ENCODE assay signal across 8 cellular contexts in the genomic region with DNA sequence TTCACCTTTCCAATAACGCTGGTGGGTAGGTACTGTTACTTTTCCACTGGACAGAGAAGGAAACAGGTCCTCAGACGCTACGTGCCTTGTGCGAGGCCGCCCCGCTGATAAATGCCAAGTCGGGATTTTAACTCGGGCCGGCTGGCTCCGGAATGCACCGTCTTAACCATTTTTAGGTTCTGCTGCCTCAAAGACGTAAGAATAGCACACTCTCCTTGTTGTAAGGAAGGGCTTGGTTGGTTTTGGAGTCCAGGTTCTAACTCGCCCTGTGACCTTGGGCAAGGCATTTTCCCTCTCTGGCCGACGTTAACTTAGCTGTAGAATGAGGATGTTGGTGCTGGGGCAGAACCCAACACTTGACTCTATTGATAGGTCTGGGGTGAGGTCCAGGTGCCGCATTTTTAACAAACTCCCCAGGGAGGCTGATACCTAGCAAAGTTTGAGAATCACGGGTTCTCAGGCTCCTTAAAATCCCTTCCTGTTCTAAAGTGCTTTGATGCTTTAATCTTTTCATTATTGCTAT. TPM values are rescaled to one million over a fixed set of nuclear protein-coding genes. Genes with fewer than 3 reads are reported as not detected.
DNase-seq lines count a peak whose midpoint lies in the region; ATAC-seq lines count a peak whose summit lies in the region.

No MANE protein-coding gene starts in this region.

- peak overlapping the region; percentile 72 for H3K4me3 ChIP-seq in SJCRH30

- H3K4me1 Mint-ChIP-seq in effector memory CD8-positive, alpha-beta T cell (ENCODE audit: low read depth in 2 of 2): peaks cover 35 to 42% of the 10 kb centered on the region in 2 donors
- H3K4me1 Mint-ChIP-seq in naive B cell: peaks cover 43 to 82% (median 54%) of the 10 kb centered on the region in 3 donors

- peaks cover 29% of the 10 kb centered on the region for H3K36me3 Mint-ChIP-seq in effector memory CD8-positive, alpha-beta T cell (ENCODE audit: insufficient read depth)
- peaks cover 0 to 5% of the 10 kb centered on the region in 2 donors for H3K36me3 Mint-ChIP-seq in naive B cell

- H3K9me3 Mint-ChIP-seq in effector memory CD8-positive, alpha-beta T cell: no peaks in the 10 kb centered on the region
- no peaks in the 10 kb centered on the region for H3K9me3 Mint-ChIP-seq in naive B cell

- peak overlapping the region; percentile 92 to 97 for H3K4me3 Mint-ChIP-seq in effector memory CD8-positive, alpha-beta T cell
- peak overlapping the region; percentile 97 to 100 (median 99) for H3K4me3 Mint-ChIP-seq in naive B cell

- peaks cover 18% of the 10 kb centered on the region for H3K4me1 ChIP-seq in SJCRH30

- H3K27ac ChIP-seq in SJCRH30: peak overlapping the region; percentile 99; the same call in 1 of the 2 replicates

- H3K27me3 Mint-ChIP-seq in effector memory CD8-positive, alpha-beta T cell: no peaks in the 10 kb centered on the region
- H3K27me3 Mint-ChIP-seq in naive B cell: no peaks in the 10 kb centered on the region

- DNase-seq in activated CD4-positive, alpha-beta T cell treated with anti-CD3 and anti-CD28 coated beads, Interleukin-2, amount 50 U/mL, for 1 hour: peak; percentile 16
- no peak for DNase-seq in activated CD4-positive, alpha-beta T cell treated with anti-CD3 and anti-CD28 coated beads for 4 hours
- DNase-seq in SJCRH30 (peak in 1 of 2 experiments; percentile 13), naive B cell (peak; percentile 24), SK-N-DZ (ENCODE audit: low spot score) (no peak)
- peak in 1 of 3 experiments; percentile 22 for DNase-seq in effector memory CD8-positive, alpha-beta T cell

- no peaks in the 10 kb centered on the region for H3K9me3 ChIP-seq in SJCRH30 (replicated peaks)

- H3K36me3 ChIP-seq in SJCRH30: 0 out of 2 replicates have a peak, but pooled peaks cover 2% of the 10 kb centered on the region

- H3K27ac Mint-ChIP-seq in effector memory CD8-positive, alpha-beta T cell: peak overlapping the region; percentile 60 to 95
- H3K27ac Mint-ChIP-seq in naive B cell: peak overlapping the region; percentile 96 to 99 (median 98)

- no peak for ATAC-seq in effector memory CD8-positive, alpha-beta T cell (replicated peaks)
- ATAC-seq in naive B cell (ENCODE audit: low read depth in 2 of 2): peak in 1 of 2 donors; percentile 2
- ATAC-seq in GM19328 (IDR thresholded peaks at IDR 0.05; ENCODE audit: unreplicated experiment): no peak
- ATAC-seq in HG03097 (IDR thresholded peaks at IDR 0.05; ENCODE audit: low FRiP score, unreplicated experiment): no peak

- no peaks in the 10 kb centered on the region for H3K27me3 ChIP-seq in SJCRH30

RNA-seq across cellular contexts. Expression of a gene that starts 0.8 kb away (rescaled TPM):
- 32.7 and 37.4 TPM in 2 replicates for total RNA-seq in SJCRH30 (2014; rRNA removed; shearing (Covaris generic))
- polyA plus RNA-seq in naive B cell (ENCODE audit: low read depth in 6 of 6): 10 to 100 TPM; 65.4 to 95.4 (median 78.7) TPM
- 40.7 and 64.8 TPM in 2 replicates for polyA plus RNA-seq in SK-N-DZ (2014; cell fraction: cytosol; rRNA removed)
- 70.7 and 95.2 TPM in 2 replicates for polyA plus RNA-seq in SK-N-DZ (2014; cell fraction: nucleus; rRNA removed)

RNA-seq across cellular contexts. Expression of a gene that starts 3.9 kb away (rescaled TPM):
- 31.4 and 38.0 TPM in 2 replicates for total RNA-seq in SJCRH30 (2014; rRNA removed; shearing (Covaris generic))
- polyA plus RNA-seq in naive B cell (ENCODE audit: low read depth in 6 of 6): 100 to 1,000 TPM in 4 of 6 donors, 10 to 100 TPM in 2; 95.1 to 129 (median 101) TPM
- polyA plus RNA-seq in SK-N-DZ (2014; cell fraction: cytosol; rRNA removed): 11.4 and 14.0 TPM in 2 replicates
- 19.4 and 29.2 TPM in 2 replicates for polyA plus RNA-seq in SK-N-DZ (2014; cell fraction: nucleus; rRNA removed)

RNA-seq across cellular contexts. Expression of a gene that starts 48.3 kb away (rescaled TPM):
- total RNA-seq in SJCRH30 (2014; rRNA removed; shearing (Covaris generic)): 12.3 and 13.1 TPM in 2 replicates
- 10 to 100 TPM; 10.6 to 19.8 (median 16.7) TPM for polyA plus RNA-seq in naive B cell (ENCODE audit: low read depth in 6 of 6)
- polyA plus RNA-seq in SK-N-DZ (2014; cell fraction: cytosol; rRNA removed): 31.9 and 43.3 TPM in 2 replicates
- polyA plus RNA-seq in SK-N-DZ (2014; cell fraction: nucleus; rRNA removed): 16.3 and 20.0 TPM in 2 replicates

Comparison
In these comparisons a context has a peak if more than half of its experiments do, and no peak if none do; other contexts are left out.
1. DNase-seq: peak in activated CD4-positive, alpha-beta T cell treated with anti-CD3 and anti-CD28 coated beads, Interleukin-2, amount 50 U/mL, for 1 hour (single experiment) and naive B cell (single experiment); none in activated CD4-positive, alpha-beta T cell treated with anti-CD3 and anti-CD28 coated beads for 4 hours (0 of 2) and SK-N-DZ (single experiment).